25 cellular contexts compared by ENCODE assay signal in the genomic region with DNA sequence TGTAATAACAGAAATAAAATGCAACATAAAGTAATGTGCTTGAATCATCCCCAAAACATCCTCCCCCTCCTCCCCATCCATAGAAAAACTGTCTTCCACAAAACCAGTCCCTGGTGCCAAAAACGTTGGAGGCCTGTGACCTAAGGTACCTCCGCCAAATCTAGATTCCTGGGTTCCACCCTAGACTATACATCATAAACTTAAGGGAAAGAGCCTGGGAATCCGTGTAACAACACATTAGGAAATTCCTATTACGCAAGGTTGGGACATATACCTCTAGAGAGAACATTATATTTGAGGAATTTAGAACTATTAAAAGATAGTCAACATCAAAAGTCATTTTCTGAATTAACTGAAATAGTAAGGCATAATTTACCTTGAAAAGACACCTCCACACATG. TPM values are rescaled to one million over a fixed set of nuclear protein-coding genes. Genes with fewer than 3 reads are reported as not detected.
DNase-seq lines count a peak whose midpoint lies in the region; ATAC-seq and TF ChIP-seq lines count a peak whose summit lies in the region.
"Had no signal": no experiment of that assay in that cellular context is flagged by ENCODE, and none has a peak within 500 bp of the region (broad histone marks: within the 10 kb centered on the region; RNA-seq: fewer than 3 reads in every experiment).

No MANE protein-coding gene starts in this region.

- H2AFZ ChIP-seq in IMR-90 (replicated peaks; ENCODE audit: low read length, poor library complexity): no peak overlapping the region
- H2AFZ ChIP-seq: GM23248 had no signal

- H3K36me3 Mint-ChIP-seq in natural killer cell treated with Interleukin-12 subunit alpha and Interleukin-12 subunit beta and Interleukin-15 and Interleukin-18, amount 100 ng/mL, for 72 hours: no peaks in the 10 kb centered on the region
- H3K36me3 Mint-ChIP-seq: IgD-negative memory B cell had no signal

- no peak overlapping the region for H2BK5ac ChIP-seq in IMR-90 (ENCODE audit: low read depth, low read length, poor library complexity, severe bottlenecking)

- H3K9ac ChIP-seq in IMR-90 (ENCODE audit: low read depth, low read length): no peak overlapping the region
- H3K9ac ChIP-seq: GM23248 had no signal

- H4K91ac ChIP-seq in IMR-90 (ENCODE audit: insufficient read depth, low read depth, low read length): no peak overlapping the region

- intact Hi-C loops in IMR-90 (cut with micrococcal nuclease) (no loop called here), dorsolateral prefrontal cortex (cut with DNase I) (loop anchor here (10.0 kb wide), 1 partner anchor 99 kb away; no protein-coding TSS in a partner anchor)

- dilution Hi-C loops in IMR-90 (cut with HindIII; ENCODE audit: low sequenced_read_pairs, unreplicated experiment): no loop called here

- no peak overlapping the region for H3K56ac ChIP-seq in IMR-90 (ENCODE audit: extremely low read depth, insufficient read depth, low read length)

- no peak overlapping the region for H3K4me2 ChIP-seq in IMR-90 (ENCODE audit: low read depth, low read length)

- BruUV-seq in IMR-90 (replicated peaks; lab: Mats Ljungman, UMichigan): no TSS peak

- H3K27ac Mint-ChIP-seq in natural killer cell treated with Interleukin-12 subunit alpha and Interleukin-12 subunit beta and Interleukin-15 and Interleukin-18, amount 100 ng/mL, for 72 hours: no peak overlapping the region
- H3K27ac Mint-ChIP-seq: H9, IgD-negative memory B cell had no signal

- H3K9me3 ChIP-seq in IMR-90 (ENCODE audit: control insufficient read depth, insufficient read depth, low read length): no peaks in the 10 kb centered on the region
- H3K9me3 ChIP-seq: BE2C, MG63 had no signal

- no peak for TF ChIP-seq POLR2A in IMR-90 (IDR thresholded peaks at IDR 0.05; ENCODE audit: low read depth, low read length)

- H3K18ac ChIP-seq in IMR-90 (ENCODE audit: low read depth, low read length): no peak overlapping the region

- no peaks in the 10 kb centered on the region for H3K27me3 ChIP-seq in IMR-90 (ENCODE audit: control insufficient read depth, insufficient read depth, low read length)
- no peaks in the 10 kb centered on the region for H3K27me3 ChIP-seq in dorsolateral prefrontal cortex
- H3K27me3 ChIP-seq: BE2C, MG63 had no signal

- H2AK9ac ChIP-seq in IMR-90 (replicated peaks; ENCODE audit: low read depth, low read length, poor library complexity): no peak overlapping the region

- no peaks in the 10 kb centered on the region for H3K9me3 Mint-ChIP-seq in natural killer cell treated with Interleukin-12 subunit alpha and Interleukin-12 subunit beta and Interleukin-15 and Interleukin-18, amount 100 ng/mL, for 72 hours
- H3K9me3 Mint-ChIP-seq: H9, IgD-negative memory B cell had no signal

- H2BK15ac ChIP-seq in IMR-90 (ENCODE audit: low read depth, low read length): no peak overlapping the region

- no peak overlapping the region for H2BK120ac ChIP-seq in IMR-90 (ENCODE audit: low read depth, low read length)

- peak; percentile 51 for DNase-seq in AG04449 (ENCODE audit: low read depth, low spot score)
- DNase-seq in IMR-90: peak; percentile 51
- peak; percentile 34 for DNase-seq in choroid plexus epithelial cell (ENCODE audit: low read depth)
- DNase-seq in fibroblast of villous mesenchyme (ENCODE audit: low read depth): peak; percentile 83
- no peak for DNase-seq in activated CD4-positive, alpha-beta T cell treated with anti-CD3 and anti-CD28 coated beads for 48 hours
- no peak for DNase-seq in AG08396 (ENCODE audit: low spot score)
- no peak for DNase-seq in natural killer cell treated with Interleukin-12 subunit alpha and Interleukin-12 subunit beta and Interleukin-15 and Interleukin-18, amount 100 ng/mL, for 72 hours (ENCODE audit: low spot score)
- DNase-seq in dorsolateral prefrontal cortex: no peak
- DNase-seq: BE2C; CD4-positive, CD25-positive, alpha-beta regulatory T cell; DMS79; GM23248; H9; Kasumi-1; MG63; NCI-H1092 treated with DMSO at 0.1 percent for 48 hours; NCI-H1436 treated with DMSO at 0.1 percent for 48 hours; NCI-H1930; NCI-H345; NCI-H524; NCI-H82 had no signal

- no peak overlapping the region for H4K8ac ChIP-seq in IMR-90 (ENCODE audit: low read depth in 2 of 2, low read length in 2 of 2)

- H3K79me1 ChIP-seq in IMR-90 (ENCODE audit: low read depth in 1 of 2, low read length in 2 of 2): peaks cover 55 to 66% of the 10 kb centered on the region in 2 experiments

- no peak overlapping the region for H2AK5ac ChIP-seq in IMR-90 (ENCODE audit: low read depth, low read length)

- no peaks in the 10 kb centered on the region for H3K36me3 ChIP-seq in IMR-90 (ENCODE audit: control insufficient read depth, insufficient read depth, low read length)
- H3K36me3 ChIP-seq: BE2C, MG63 had no signal

- no peak for TF ChIP-seq RAD21 in IMR-90 (IDR thresholded peaks at IDR 0.05; ENCODE audit: low read length)

- TF ChIP-seq CTCF in AG04449 (IDR thresholded peaks at IDR 0.05; ENCODE audit: insufficient read depth, low read length, missing control alignments): no peak
- no peak for TF ChIP-seq CTCF in IMR-90 (conservative IDR thresholded peaks at IDR 0.05; ENCODE audit: low read depth, low read length)
- TF ChIP-seq CTCF in choroid plexus epithelial cell (conservative IDR thresholded peaks at IDR 0.05; ENCODE audit: low read depth, low read length): no peak
- TF ChIP-seq CTCF in fibroblast of villous mesenchyme (IDR thresholded peaks at IDR 0.05; ENCODE audit: insufficient read depth, low read depth, low read length): no peak
- TF ChIP-seq CTCF in dorsolateral prefrontal cortex (IDR thresholded peaks at IDR 0.05 in 54 of 56, conservative IDR thresholded peaks at IDR 0.05 in 2 of 56; ENCODE audit: low read depth in 1 of 56, partially characterized antibody in 56 of 56): no peak

- no peak overlapping the region for H3K4me3 Mint-ChIP-seq in natural killer cell treated with Interleukin-12 subunit alpha and Interleukin-12 subunit beta and Interleukin-15 and Interleukin-18, amount 100 ng/mL, for 72 hours
- H3K4me3 Mint-ChIP-seq: CD4-positive, CD25-positive, alpha-beta regulatory T cell; H9; IgD-negative memory B cell had no signal

- no peak overlapping the region for H2BK20ac ChIP-seq in IMR-90 (ENCODE audit: low read depth, low read length)

- peaks cover 18 to 22% of the 10 kb centered on the region in 2 donors for H3K4me1 Mint-ChIP-seq in natural killer cell treated with Interleukin-12 subunit alpha and Interleukin-12 subunit beta and Interleukin-15 and Interleukin-18, amount 100 ng/mL, for 72 hours (ENCODE audit: low read depth in 2 of 2)

- WGBS in IMR-90 (ENCODE audit: extremely low coverage in 2 of 2, insufficient read length in 1 of 2), 2 experiments: no CpG with 5 or more reads among the region's 4 CpGs

- peaks cover 5% of the 10 kb centered on the region for H3K9me1 ChIP-seq in IMR-90 (ENCODE audit: insufficient read depth, low read length)

- peaks cover 40% of the 10 kb centered on the region for H4K20me1 ChIP-seq in IMR-90 (ENCODE audit: insufficient read depth, low read length)

- no peak overlapping the region for H3K14ac ChIP-seq in IMR-90 (replicated peaks; ENCODE audit: low read depth, low read length)

- CTCF ChIA-PET in AG04449 (lab: Yijun Ruan, JAX): interaction anchor here (1.0 kb wide), 2 partner anchors 10 to 219 kb away, joined by 3 read pairs; no protein-coding TSS in a partner anchor
- CTCF ChIA-PET in IMR-90 (lab: Yijun Ruan, JAX): interaction anchor here (0.6 kb wide), 1 partner anchor 9 kb away, joined by 3 read pairs; no protein-coding TSS in a partner anchor

- ATAC-seq in IMR-90 (ENCODE audit: low read depth): no peak; the same call in 1 of the 2 replicates
- no peak for ATAC-seq in natural killer cell treated with Interleukin-12 subunit alpha and Interleukin-12 subunit beta and Interleukin-15 and Interleukin-18, amount 100 ng/mL, for 72 hours
- ATAC-seq: GM12878, Panc1, SK-N-SH treated with all-trans-retinoic acid at 6 μM for 48 hours had no signal

- H3K27me3 Mint-ChIP-seq in natural killer cell treated with Interleukin-12 subunit alpha and Interleukin-12 subunit beta and Interleukin-15 and Interleukin-18, amount 100 ng/mL, for 72 hours: no peaks in the 10 kb centered on the region
- H3K27me3 Mint-ChIP-seq: CD4-positive, CD25-positive, alpha-beta regulatory T cell; IgD-negative memory B cell had no signal

- H3K27ac ChIP-seq in IMR-90 (ENCODE audit: insufficient read depth, low read length): no peak overlapping the region
- no peak overlapping the region for H3K27ac ChIP-seq in dorsolateral prefrontal cortex
- H3K27ac ChIP-seq: GM23248 had no signal

- H3K4ac ChIP-seq in IMR-90 (ENCODE audit: low read depth, low read length): no peak overlapping the region

- H4K5ac ChIP-seq in IMR-90 (ENCODE audit: low read depth, low read length): no peak overlapping the region

- no peak overlapping the region for H3K4me3 ChIP-seq in AG04449 (ENCODE audit: low read depth, low read length)
- H3K4me3 ChIP-seq in IMR-90 (ENCODE audit: insufficient read depth, low read depth, low read length): no peak overlapping the region
- H3K4me3 ChIP-seq in choroid plexus epithelial cell (ENCODE audit: low read depth, low read length): no peak overlapping the region
- no peak overlapping the region for H3K4me3 ChIP-seq in fibroblast of villous mesenchyme (ENCODE audit: low read depth, low read length)
- H3K4me3 ChIP-seq in dorsolateral prefrontal cortex: no peak overlapping the region
- H3K4me3 ChIP-seq: GM12878, GM23248, MG63 had no signal

- no peaks in the 10 kb centered on the region for H3K4me1 ChIP-seq in IMR-90 (ENCODE audit: control insufficient read depth, insufficient read depth, low read length)
- H3K4me1 ChIP-seq: BE2C had no signal

- POLR2A ChIA-PET in AG04449 (lab: Yijun Ruan, JAX) (no interaction called here), IMR-90 (lab: Charles Lee; ENCODE audit: unreplicated experiment) (no interaction called here)

- in situ Hi-C loops in IMR-90 (cut with MboI; ENCODE audit: low sequenced_read_pairs): no loop called here

- H3K23ac ChIP-seq in IMR-90 (ENCODE audit: low read depth, low read length): no peak overlapping the region

TF ChIP-seq in IMR-90, 13 proteins besides CTCF, POLR2A, EP300 and RAD21 (continues in another document):
- no peak for TF ChIP-seq FOS (IDR thresholded peaks at IDR 0.05; ENCODE audit: low read depth, low read length)

RNA-seq across cellular contexts. Expression of a gene that starts 38.0 kb away (rescaled TPM):
- total RNA-seq in IMR-90 (2012; rRNA removed) (1.6 and 3.6 TPM in 2 replicates), fibroblast of villous mesenchyme (8.7 and 9.5 TPM in 2 replicates), dorsolateral prefrontal cortex (100 to 1,000 TPM in 1 of 120 experiments, 10 to 100 TPM in 119; 50.6 to 111 (median 72.4) TPM)
- polyA plus RNA-seq in IMR-90 (2012; rRNA removed): 14.4 and 18.0 TPM in 2 replicates
- polyA plus RNA-seq in IMR-90 (2012; cell fraction: cytosol; rRNA removed): 11.8 and 26.7 TPM in 2 replicates
- polyA plus RNA-seq in IMR-90 (2012; cell fraction: nucleus; rRNA removed; ENCODE audit: low replicate concordance): 13.3 and 14.2 TPM in 2 replicates
- total RNA-seq in natural killer cell treated with Interleukin-12 subunit alpha and Interleukin-12 subunit beta and Interleukin-15 and Interleukin-18, amount 100 ng/mL, for 72 hours: 10 to 100 TPM; 21.6 to 31.6 TPM

Comparison
In these comparisons a context has a peak if more than half of its experiments do, and no peak if none do; other contexts are left out.
1. DNase-seq: peak in AG04449 (single experiment), IMR-90 (single experiment), choroid plexus epithelial cell (single experiment) and fibroblast of villous mesenchyme (single experiment); none in activated CD4-positive, alpha-beta T cell treated with anti-CD3 and anti-CD28 coated beads for 48 hours (single experiment), AG08396 (single experiment), natural killer cell treated with Interleukin-12 subunit alpha and Interleukin-12 subunit beta and Interleukin-15 and Interleukin-18, amount 100 ng/mL, for 72 hours (single experiment) and dorsolateral prefrontal cortex (0 of 10).